ENCODE assay signal across 15 cellular contexts in genomic region chr10:94344522-94345122, GRCh38. TPM values are rescaled to one million over a fixed set of nuclear protein-coding genes. Genes with fewer than 3 reads are reported as not detected.
A peak's percentile ranks its signal among the peaks of the same experiment; 100 is the strongest.
DNase-seq lines count a peak whose midpoint lies in the region; ATAC-seq and TF ChIP-seq lines count a peak whose summit lies in the region.
"Had no signal": no experiment of that assay in that cellular context is flagged by ENCODE, and none has a peak within 500 bp of the region (broad histone marks: within the 10 kb centered on the region; RNA-seq: fewer than 3 reads in every experiment).

No MANE protein-coding gene starts in this region.

- peak; percentile 35 for DNase-seq in SIG-M5 treated with dmso at 0.1 percent for 504 hours (lab: John Stamatoyannopoulos, UW; ENCODE audit: unreplicated experiment)
- no peak for DNase-seq in SIG-M5 (lab: John Stamatoyannopoulos, UW)
- DNase-seq in left ventricle myocardium superior = no peak
- DNase-seq in NCI-H1417 treated with DMSO at 0.1 percent for 48 hours (lab: John Stamatoyannopoulos, UW) = no peak
- no peak for DNase-seq in uterus
- DNase-seq in HCEC 1CT = no peak
- DNase-seq: DMS79, gastrocnemius medialis, mesendoderm, T-cell had no signal

- TF ChIP-seq POLR2A in uterus (IDR thresholded peaks at IDR 0.05) = no peak

- ATAC-seq in HG02642 (IDR thresholded peaks at IDR 0.05; ENCODE audit: poor library complexity, unreplicated experiment) = peak; percentile 98
- ATAC-seq in HG03460 (IDR thresholded peaks at IDR 0.05; ENCODE audit: unreplicated experiment) = peak; percentile 96
- ATAC-seq in left ventricle myocardium superior = no peak
- ATAC-seq: gastrocnemius medialis, T-cell had no signal

- H3K4me1 ChIP-seq in uterus = no peaks in the 10 kb centered on the region
- H3K4me1 ChIP-seq: gastrocnemius medialis, right atrium auricular region had no signal

- intact Hi-C loops in left ventricle myocardium superior (cut with micrococcal nuclease) (no loop called here), uterus (cut with DNase I; ENCODE audit: low total_unique reads) (no loop called here)

- H3K27me3 ChIP-seq in uterus = no peaks in the 10 kb centered on the region
- H3K27me3 ChIP-seq: gastrocnemius medialis, right atrium auricular region had no signal

- no peak overlapping the region for H3K4me3 ChIP-seq in uterus
- H3K4me3 ChIP-seq: gastrocnemius medialis, right atrium auricular region had no signal

- H3K9me3 ChIP-seq in uterus = no peaks in the 10 kb centered on the region
- H3K9me3 ChIP-seq: gastrocnemius medialis, right atrium auricular region had no signal

- TF ChIP-seq CTCF in uterus (IDR thresholded peaks at IDR 0.05) = no peak

- peaks cover 0 to 5% of the 10 kb centered on the region in 2 donors for H3K36me3 ChIP-seq in uterus

- H3K27ac ChIP-seq in uterus = no peak overlapping the region
- H3K27ac ChIP-seq: 22Rv1, gastrocnemius medialis, HL-60, right atrium auricular region had no signal

RNA-seq across cellular contexts. Expression of gene NOC3L, which starts 18.1 kb away (rescaled TPM):
- total RNA-seq in left ventricle myocardium superior = 11.0 TPM
- 10 to 100 TPM in 2 of 4 donors, 1 to 10 TPM in 2; 6.2 to 48.7 (median 16.7) TPM for total RNA-seq in uterus

RNA-seq across cellular contexts. Expression of gene TBC1D12, which starts 57.7 kb away (rescaled TPM):
- 4.8 TPM for total RNA-seq in left ventricle myocardium superior
- 10 to 100 TPM in 2 of 4 donors, 1 to 10 TPM in 2; 7.2 to 37.5 (median 13.6) TPM for total RNA-seq in uterus
